1 cellular context compared by ENCODE assay signal in the genomic region with DNA sequence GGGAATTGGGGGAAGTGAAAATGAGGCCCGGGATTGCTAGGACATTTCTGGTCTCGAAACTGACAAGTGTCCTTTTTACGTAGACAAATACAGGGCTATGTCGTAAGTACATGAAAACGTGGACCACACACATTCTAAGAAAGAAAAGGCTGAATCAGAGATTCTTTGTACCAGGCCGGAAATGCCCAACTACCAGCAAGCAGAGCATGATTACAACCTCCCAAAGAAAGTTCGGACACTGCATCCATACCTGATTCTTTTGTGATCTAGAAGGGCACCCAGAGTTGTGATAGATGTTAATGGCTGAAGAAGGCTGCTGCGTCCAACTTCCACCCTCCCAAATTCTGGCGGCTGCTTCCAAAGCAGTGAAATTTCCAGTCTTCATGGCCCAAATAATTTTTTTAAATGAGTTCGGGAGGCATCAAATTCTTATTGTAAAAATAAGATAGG.
TF ChIP-seq lines count a peak whose summit lies in the region.

No MANE protein-coding gene starts in this region.

TF ChIP-seq in HCT116, 20 proteins besides CTCF, POLR2A, EP300 and RAD21 (continued from another document):
- TF ChIP-seq, protein P1, sequence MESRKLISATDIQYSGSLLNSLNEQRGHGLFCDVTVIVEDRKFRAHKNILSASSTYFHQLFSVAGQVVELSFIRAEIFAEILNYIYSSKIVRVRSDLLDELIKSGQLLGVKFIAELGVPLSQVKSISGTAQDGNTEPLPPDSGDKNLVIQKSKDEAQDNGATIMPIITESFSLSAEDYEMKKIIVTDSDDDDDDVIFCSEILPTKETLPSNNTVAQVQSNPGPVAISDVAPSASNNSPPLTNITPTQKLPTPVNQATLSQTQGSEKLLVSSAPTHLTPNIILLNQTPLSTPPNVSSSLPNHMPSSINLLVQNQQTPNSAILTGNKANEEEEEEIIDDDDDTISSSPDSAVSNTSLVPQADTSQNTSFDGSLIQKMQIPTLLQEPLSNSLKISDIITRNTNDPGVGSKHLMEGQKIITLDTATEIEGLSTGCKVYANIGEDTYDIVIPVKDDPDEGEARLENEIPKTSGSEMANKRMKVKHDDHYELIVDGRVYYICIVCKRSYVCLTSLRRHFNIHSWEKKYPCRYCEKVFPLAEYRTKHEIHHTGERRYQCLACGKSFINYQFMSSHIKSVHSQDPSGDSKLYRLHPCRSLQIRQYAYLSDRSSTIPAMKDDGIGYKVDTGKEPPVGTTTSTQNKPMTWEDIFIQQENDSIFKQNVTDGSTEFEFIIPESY (IDR thresholded peaks at IDR 0.05; ENCODE audit: extremely low read depth, insufficient replicate concordance, low read length), result no peak
- TF ChIP-seq EZH2phosphoT487 (IDR thresholded peaks at IDR 0.05; ENCODE audit: borderline replicate concordance) (no peak), TCF7L2 (IDR thresholded peaks at IDR 0.05; ENCODE audit: borderline replicate concordance, extremely low read depth, insufficient read depth, insufficient read length) (no peak)
